Comparison of ENCODE assay signal across 1 cellular context in genomic region chr16:30571444-30572322, GRCh38.
TF ChIP-seq lines count a peak whose summit lies in the region.

Gene ZNF688, minus strand, starts transcription at chr16:30571714. Its CDS starts 85 bp downstream, at chr16:30571629.

TF ChIP-seq in GM12878, 131 proteins besides CTCF, POLR2A, EP300 and RAD21 (continued from another document):
- TF ChIP-seq, protein P1, sequence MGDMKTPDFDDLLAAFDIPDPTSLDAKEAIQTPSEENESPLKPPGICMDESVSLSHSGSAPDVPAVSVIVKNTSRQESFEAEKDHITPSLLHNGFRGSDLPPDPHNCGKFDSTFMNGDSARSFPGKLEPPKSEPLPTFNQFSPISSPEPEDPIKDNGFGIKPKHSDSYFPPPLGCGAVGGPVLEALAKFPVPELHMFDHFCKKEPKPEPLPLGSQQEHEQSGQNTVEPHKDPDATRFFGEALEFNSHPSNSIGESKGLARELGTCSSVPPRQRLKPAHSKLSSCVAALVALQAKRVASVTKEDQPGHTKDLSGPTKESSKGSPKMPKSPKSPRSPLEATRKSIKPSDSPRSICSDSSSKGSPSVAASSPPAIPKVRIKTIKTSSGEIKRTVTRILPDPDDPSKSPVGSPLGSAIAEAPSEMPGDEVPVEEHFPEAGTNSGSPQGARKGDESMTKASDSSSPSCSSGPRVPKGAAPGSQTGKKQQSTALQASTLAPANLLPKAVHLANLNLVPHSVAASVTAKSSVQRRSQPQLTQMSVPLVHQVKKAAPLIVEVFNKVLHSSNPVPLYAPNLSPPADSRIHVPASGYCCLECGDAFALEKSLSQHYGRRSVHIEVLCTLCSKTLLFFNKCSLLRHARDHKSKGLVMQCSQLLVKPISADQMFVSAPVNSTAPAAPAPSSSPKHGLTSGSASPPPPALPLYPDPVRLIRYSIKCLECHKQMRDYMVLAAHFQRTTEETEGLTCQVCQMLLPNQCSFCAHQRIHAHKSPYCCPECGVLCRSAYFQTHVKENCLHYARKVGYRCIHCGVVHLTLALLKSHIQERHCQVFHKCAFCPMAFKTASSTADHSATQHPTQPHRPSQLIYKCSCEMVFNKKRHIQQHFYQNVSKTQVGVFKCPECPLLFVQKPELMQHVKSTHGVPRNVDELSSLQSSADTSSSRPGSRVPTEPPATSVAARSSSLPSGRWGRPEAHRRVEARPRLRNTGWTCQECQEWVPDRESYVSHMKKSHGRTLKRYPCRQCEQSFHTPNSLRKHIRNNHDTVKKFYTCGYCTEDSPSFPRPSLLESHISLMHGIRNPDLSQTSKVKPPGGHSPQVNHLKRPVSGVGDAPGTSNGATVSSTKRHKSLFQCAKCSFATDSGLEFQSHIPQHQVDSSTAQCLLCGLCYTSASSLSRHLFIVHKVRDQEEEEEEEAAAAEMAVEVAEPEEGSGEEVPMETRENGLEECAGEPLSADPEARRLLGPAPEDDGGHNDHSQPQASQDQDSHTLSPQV (IDR thresholded peaks at IDR 0.05), result peak; percentile 10; the same call in 1 of the 2 replicates
- peak; percentile 65; the same call in 1 of the 2 replicates for TF ChIP-seq CBFB (IDR thresholded peaks at IDR 0.05; ENCODE audit: low read depth)
